Comparison of ENCODE assay signal across 8 cellular contexts in the genomic region with DNA sequence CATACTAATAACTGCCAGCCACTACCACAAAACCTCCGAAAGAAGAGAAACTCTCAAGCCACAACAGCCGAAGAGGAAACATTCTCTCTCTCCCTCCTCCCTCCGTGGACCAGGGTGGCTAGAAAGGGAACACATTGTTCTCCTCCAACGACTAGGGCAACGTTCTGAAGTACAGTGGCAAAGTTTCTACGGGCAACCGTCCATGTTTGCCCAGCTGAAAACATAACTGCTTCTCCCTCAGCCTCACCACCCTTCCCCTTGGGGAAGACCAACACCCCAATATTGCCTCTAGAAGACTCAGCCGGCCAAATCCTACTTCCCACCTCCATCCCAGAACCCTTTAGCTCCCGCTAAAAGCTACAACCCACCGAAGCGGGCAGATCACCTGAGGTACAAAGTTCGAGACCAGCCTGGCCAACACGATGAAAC. TPM values are rescaled to one million over a fixed set of nuclear protein-coding genes. Genes with fewer than 3 reads are reported as not detected.
A peak's percentile ranks its signal among the peaks of the same experiment; 100 is the strongest.
DNase-seq lines count a peak whose midpoint lies in the region; ATAC-seq, FAIRE-seq and TF ChIP-seq lines count a peak whose summit lies in the region.

No MANE protein-coding gene starts in this region.

- TF ChIP-seq CTCF in RWPE2 (IDR thresholded peaks at IDR 0.05; ENCODE audit: poor library complexity, severe bottlenecking) (no peak), endothelial cell of umbilical vein (IDR thresholded peaks at IDR 0.05; ENCODE audit: extremely low read depth in 1 of 2, insufficient read depth in 1 of 2, low read depth in 1 of 2, low read length in 2 of 2) (no peak), neural cell (IDR thresholded peaks at IDR 0.05; ENCODE audit: poor library complexity, severe bottlenecking) (no peak)

- no TSS peak for BruUV-seq in endothelial cell of umbilical vein (replicated peaks; lab: Mats Ljungman, UMichigan)

- dilution Hi-C loops in endothelial cell of umbilical vein (cut with MboI; ENCODE audit: extremely low pct_ligation_motif_present, low sequenced_read_pairs): no loop called here

- no peak overlapping the region for H2AFZ ChIP-seq in endothelial cell of umbilical vein (ENCODE audit: low read depth, low read length)
- no peak overlapping the region for H2AFZ ChIP-seq in neural cell (ENCODE audit: low read depth, low read length)

- H3K27ac ChIP-seq in RWPE2 (ENCODE audit: poor library complexity, severe bottlenecking) (peak overlapping the region; percentile 62), endothelial cell of umbilical vein (ENCODE audit: insufficient read depth, low read depth, low read length) (no peak overlapping the region), neural cell (ENCODE audit: low read length) (no peak overlapping the region)

- no peaks in the 10 kb centered on the region for H3K9me1 ChIP-seq in endothelial cell of umbilical vein (replicated peaks; ENCODE audit: control insufficient read depth, extremely low read depth, insufficient read depth, low read length)

- TF ChIP-seq POLR2A in endothelial cell of umbilical vein (IDR thresholded peaks at IDR 0.05; ENCODE audit: low read depth, low read length): no peak

- no peak for TF ChIP-seq EP300 in neural cell (conservative IDR thresholded peaks at IDR 0.05; ENCODE audit: poor library complexity, severe bottlenecking)

- peaks cover 42% of the 10 kb centered on the region for H3K79me2 ChIP-seq in endothelial cell of umbilical vein (ENCODE audit: control insufficient read depth, insufficient read depth, low read length)
- H3K79me2 ChIP-seq in neural cell (replicated peaks; ENCODE audit: insufficient read depth, low read length): peaks cover 46% of the 10 kb centered on the region

- H3K27me3 ChIP-seq in RWPE2 (ENCODE audit: insufficient read depth, poor library complexity, severe bottlenecking) (no peaks in the 10 kb centered on the region), endothelial cell of umbilical vein (ENCODE audit: control insufficient read depth in 2 of 2, insufficient read depth in 2 of 2, low read length in 2 of 2) (no peaks in the 10 kb centered on the region), neural cell (ENCODE audit: insufficient read depth, low read depth, low read length) (no peaks in the 10 kb centered on the region)

- POLR2A ChIA-PET in endothelial cell of umbilical vein (lab: Charles Lee): interaction anchor here (0.5 kb wide), 1 partner anchor 1368 kb away, joined by 4 read pairs; no protein-coding TSS in a partner anchor

- intact Hi-C loops in endothelial cell of umbilical vein (cut with micrococcal nuclease): loop anchor here (2.0 to 5.0 kb wide), 4 partner anchors 213 to 1299 kb away; partner anchors contain the start of genes NPL and RGS16

- no peak for TF ChIP-seq RAD21 in neural cell (conservative IDR thresholded peaks at IDR 0.05)

- no peaks in the 10 kb centered on the region for H3K4me1 ChIP-seq in RWPE2 (ENCODE audit: insufficient read depth, poor library complexity, severe bottlenecking)
- peaks cover 4% of the 10 kb centered on the region for H3K4me1 ChIP-seq in endothelial cell of umbilical vein (ENCODE audit: control insufficient read depth, extremely low read depth, insufficient read depth, low read length)

- ATAC-seq in RWPE2 (ENCODE audit: low read depth) (no peak), GM18517 (IDR thresholded peaks at IDR 0.05; ENCODE audit: unreplicated experiment) (no peak)

- peak; percentile 50 for FAIRE-seq in endothelial cell of umbilical vein (lab: Jason Lieb, UNC)

- H3K9me3 ChIP-seq in RWPE2 (ENCODE audit: severe bottlenecking) (no peaks in the 10 kb centered on the region), endothelial cell of umbilical vein (replicated peaks; ENCODE audit: control insufficient read depth, insufficient read depth, low read length) (no peaks in the 10 kb centered on the region), neural cell (ENCODE audit: low read length) (no peaks in the 10 kb centered on the region)

- peaks cover 61% of the 10 kb centered on the region for H3K36me3 ChIP-seq in RWPE2 (ENCODE audit: low read depth)
- peaks cover 27 to 30% of the 10 kb centered on the region in 2 experiments for H3K36me3 ChIP-seq in endothelial cell of umbilical vein (ENCODE audit: control insufficient read depth in 2 of 2, extremely low read depth in 1 of 2, insufficient read depth in 2 of 2, low read length in 2 of 2)
- peaks cover 11% of the 10 kb centered on the region for H3K36me3 ChIP-seq in neural cell (ENCODE audit: insufficient read depth, low read length)

- CTCF ChIA-PET in endothelial cell of umbilical vein (lab: Charles Lee): interaction anchor here (3.5 kb wide), 1 partner anchor 246 kb away, joined by 40 read pairs; no protein-coding TSS in a partner anchor

- H3F3A ChIP-seq in neural cell (ENCODE audit: insufficient read depth, low read length, poor library complexity, severe bottlenecking): no peaks in the 10 kb centered on the region

- H3K4me2 ChIP-seq in endothelial cell of umbilical vein (ENCODE audit: insufficient read depth, low read length): peak overlapping the region; percentile 54
- H3K4me2 ChIP-seq in neural cell (ENCODE audit: low read length): peak overlapping the region; percentile 86

- H3K4me3 ChIP-seq in RWPE2 (ENCODE audit: severe bottlenecking) (peak overlapping the region; percentile 91), endothelial cell of umbilical vein (replicated peaks in 1 of 3; ENCODE audit: insufficient read depth in 1 of 3, low read depth in 1 of 3, low read length in 3 of 3) (peak overlapping the region; percentile 66 to 90 (median 70)), neural cell (ENCODE audit: low read length) (peak overlapping the region; percentile 98)

- H4K20me1 ChIP-seq in endothelial cell of umbilical vein (replicated peaks; ENCODE audit: control insufficient read depth, extremely low read depth, insufficient read depth, low read length) (peaks cover 5% of the 10 kb centered on the region), neural cell (ENCODE audit: insufficient read depth) (peaks cover 27% of the 10 kb centered on the region)

- H3K9me2 ChIP-seq in neural cell (ENCODE audit: insufficient read depth, low read length): no peaks in the 10 kb centered on the region

- peak overlapping the region; percentile 64 for H3K9ac ChIP-seq in endothelial cell of umbilical vein (replicated peaks; ENCODE audit: extremely low read depth, insufficient read depth, low read length)
- peak overlapping the region; percentile 94 for H3K9ac ChIP-seq in neural cell (ENCODE audit: low read length)

- DNase-seq in activated CD4-positive, alpha-beta T cell treated with anti-CD3 and anti-CD28 coated beads for 48 hours: peak; percentile 13
- no peak for DNase-seq in activated CD4-positive, alpha-beta T cell treated with anti-CD3 and anti-CD28 coated beads, Interleukin-2, amount 50 U/mL, for 4 hours
- DNase-seq in RWPE2 (ENCODE audit: low spot score) (no peak), endothelial cell of umbilical vein (ENCODE audit: low read depth, low spot score) (peak; percentile 31), NCI-H2107 (lab: John Stamatoyannopoulos, UW) (no peak), NCI-H2171 (lab: John Stamatoyannopoulos, UW) (no peak)

TF ChIP-seq in endothelial cell of umbilical vein, 7 proteins besides CTCF, POLR2A, EP300 and RAD21 (continues in another document):
- TF ChIP-seq, protein P1, sequence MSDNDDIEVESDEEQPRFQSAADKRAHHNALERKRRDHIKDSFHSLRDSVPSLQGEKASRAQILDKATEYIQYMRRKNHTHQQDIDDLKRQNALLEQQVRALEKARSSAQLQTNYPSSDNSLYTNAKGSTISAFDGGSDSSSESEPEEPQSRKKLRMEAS (IDR thresholded peaks at IDR 0.05; ENCODE audit: insufficient read depth, insufficient read length): no peak
- TF ChIP-seq GATA2 (IDR thresholded peaks at IDR 0.05; ENCODE audit: insufficient read depth, insufficient read length, low read depth, low read length) (no peak), FOS (IDR thresholded peaks at IDR 0.05; ENCODE audit: borderline replicate concordance, insufficient read depth, low read length) (no peak), EZH2 (IDR thresholded peaks at IDR 0.05; ENCODE audit: borderline replicate concordance, low read depth, low read length, severe bottlenecking) (no peak), POLR2AphosphoS5 (IDR thresholded peaks at IDR 0.05; ENCODE audit: insufficient read depth, low read depth, low read length) (no peak)

TF ChIP-seq in neural cell, 6 proteins besides CTCF, POLR2A, EP300 and RAD21:
- TF ChIP-seq POLR2AphosphoS5 (IDR thresholded peaks at IDR 0.05): no peak
- peak; percentile 29 for TF ChIP-seq MXI1 (conservative IDR thresholded peaks at IDR 0.05; ENCODE audit: poor library complexity, severe bottlenecking)
TF ChIP-seq in neural cell: peak in this region for 1.

RNA-seq across cellular contexts. Expression of gene GLUL, which starts 2.0 kb away (rescaled TPM):
- total RNA-seq in endothelial cell of umbilical vein: 181 and 187 TPM in 2 replicates
- polyA plus RNA-seq in endothelial cell of umbilical vein (156 and 172 TPM in 2 replicates), neural cell (219 and 225 TPM in 2 replicates)
- polyA plus RNA-seq in endothelial cell of umbilical vein (2011; cell fraction: cytosol; rRNA removed): 176 and 214 TPM in 2 replicates
- polyA plus RNA-seq in endothelial cell of umbilical vein (2011; cell fraction: nucleus; rRNA removed): 227 and 276 TPM in 2 replicates
- polyA plus RNA-seq in endothelial cell of umbilical vein (2012): 160 and 171 TPM in 2 replicates
- polyA minus RNA-seq in endothelial cell of umbilical vein (214 and 303 TPM in 2 replicates), neural cell (234 and 263 TPM in 2 replicates)
- 10.3 TPM for polyA minus RNA-seq in endothelial cell of umbilical vein (2011; cell fraction: cytosol; rRNA and poly(A)+ RNA removed)
- polyA minus RNA-seq in endothelial cell of umbilical vein (2011; cell fraction: nucleus; rRNA and poly(A)+ RNA removed): 64.7 and 74.1 TPM in 2 replicates

RNA-seq across cellular contexts. Expression of gene TEDDM1, which starts 10.8 kb away (rescaled TPM):
- total RNA-seq in endothelial cell of umbilical vein: not detected in 2 replicates
- polyA plus RNA-seq in endothelial cell of umbilical vein: not detected in 2 replicates
- not detected in 2 replicates for polyA plus RNA-seq in endothelial cell of umbilical vein (2011; cell fraction: cytosol; rRNA removed)
- polyA plus RNA-seq in endothelial cell of umbilical vein (2011; cell fraction: nucleus; rRNA removed): not detected in 2 replicates
- 0.07 TPM in 1 of 2 replicates, not detected in the other for polyA plus RNA-seq in endothelial cell of umbilical vein (2012)
- polyA minus RNA-seq in endothelial cell of umbilical vein: not detected in 2 replicates
- not detected for polyA minus RNA-seq in endothelial cell of umbilical vein (2011; cell fraction: cytosol; rRNA and poly(A)+ RNA removed)
- not detected in 2 replicates for polyA minus RNA-seq in endothelial cell of umbilical vein (2011; cell fraction: nucleus; rRNA and poly(A)+ RNA removed)
- polyA plus RNA-seq in neural cell: not detected in 2 replicates
- polyA minus RNA-seq in neural cell: not detected in 2 replicates

Comparison
In these comparisons a context has a peak if more than half of its experiments do, and no peak if none do; other contexts are left out.
1. DNase-seq: peak in activated CD4-positive, alpha-beta T cell treated with anti-CD3 and anti-CD28 coated beads for 48 hours (single experiment) and endothelial cell of umbilical vein (single experiment); none in activated CD4-positive, alpha-beta T cell treated with anti-CD3 and anti-CD28 coated beads, Interleukin-2, amount 50 U/mL, for 4 hours (0 of 2), RWPE2 (single experiment), NCI-H2107 (single experiment) and NCI-H2171 (single experiment).
2. Peak in every context shown above with its lines, with median percentiles within 50 percentile points of each other: H3K4me3 ChIP-seq.